33 cellular contexts compared by ENCODE assay signal in the genomic region with DNA sequence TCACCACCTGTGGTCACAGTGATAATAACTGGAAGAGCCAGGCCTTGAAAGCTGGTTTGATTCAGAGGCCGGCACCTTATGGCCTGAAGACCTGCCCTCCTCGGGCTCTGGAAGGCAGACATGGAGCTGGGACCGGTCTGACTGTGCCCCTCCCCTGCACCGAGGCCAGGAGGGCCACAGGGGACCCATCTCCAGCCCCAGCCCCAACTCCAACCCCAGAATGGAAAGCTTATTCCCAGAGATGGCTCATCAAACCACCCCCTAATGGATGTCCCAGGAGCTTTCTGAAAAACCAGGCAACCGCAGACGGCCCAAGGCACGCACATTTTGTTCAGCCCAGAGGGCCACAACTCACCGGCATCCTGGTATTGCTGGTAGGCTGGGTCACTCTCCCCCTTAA.
"Had no signal": no experiment of that assay in that cellular context is flagged by ENCODE, and none has a peak within 500 bp of the region (broad histone marks: within the 10 kb centered on the region; RNA-seq: fewer than 3 reads in every experiment).

No MANE protein-coding gene starts in this region.

- H3K27ac ChIP-seq: adrenal gland, body of pancreas, cardiac muscle cell, esophagus muscularis mucosa, foreskin keratinocyte, heart left ventricle, left lung, lower lobe of right lung, pancreas, psoas muscle, sigmoid colon, stomach, suprapubic skin, tibial artery, upper lobe of right lung had no signal

- DNase-seq: activated CD4-positive, alpha-beta memory T cell treated with anti-CD3 and anti-CD28 coated beads, Interleukin-2, amount 10 ng/mL, durations not matched to agents 7 days and 5 days; activated CD4-positive, alpha-beta T cell treated with anti-CD3 and anti-CD28 coated beads for 1 hour; activated CD4-positive, alpha-beta T cell treated with anti-CD3 and anti-CD28 coated beads, Interleukin-2, amount 10 ng/mL, durations not matched to agents 7 days and 5 days; activated CD8-positive, alpha-beta memory T cell treated with anti-CD3 and anti-CD28 coated beads, Interleukin-2, amount 50 U/mL, for 48 hours; activated effector memory CD4-positive, alpha-beta T cell treated with anti-CD3 and anti-CD28 coated beads, Interleukin-2, amount 50 U/mL, for 16 hours; adrenal gland; body of pancreas; cortex of kidney; foreskin keratinocyte; heart left ventricle; kidney glomerular epithelial cell; left lung; lower lobe of right lung; mesenchymal stem cell; naive thymus-derived CD8-positive, alpha-beta T cell; nucleus accumbens; pancreas; psoas muscle; small intestine; stimulated activated CD4-positive, alpha-beta T cell treated with anti-CD3 and anti-CD28 coated beads, Interleukin-1b, Interleukin-23, amount 100 ng/mL, for 48 hours; stimulated activated CD4-positive, alpha-beta T cell treated with anti-CD3 and anti-CD28 coated beads, Interleukin-4, amount 100 ng/mL, for 4 hours; stimulated activated CD8-positive, alpha-beta memory T cell treated with anti-CD3 and anti-CD28 coated beads, Interleukin-4, amount 100 ng/mL, for 48 hours; stimulated activated naive B cell treated with anti-CD40 and anti-IgM and Interleukin-4, amounts not matched to agents 10 μg/mL and 1 μg/mL and 100 μg/mL, for 72 hours; stomach; T-helper 2 cell; tibial artery; upper lobe of right lung had no signal

- H3K9me3 Mint-ChIP-seq: activated CD4-positive, alpha-beta memory T cell treated with anti-CD3 and anti-CD28 coated beads, Interleukin-2, amount 10 ng/mL, durations not matched to agents 7 days and 5 days; activated CD4-positive, alpha-beta T cell treated with anti-CD3 and anti-CD28 coated beads, Interleukin-2, amount 10 ng/mL, durations not matched to agents 7 days and 5 days; activated naive CD4-positive, alpha-beta T cell treated with anti-CD3 and anti-CD28 coated beads, Interleukin-2, amount 50 U/mL, for 24 hours; naive thymus-derived CD8-positive, alpha-beta T cell; neural crest cell; stimulated activated naive B cell treated with anti-CD40 and anti-IgM and Interleukin-4, amounts not matched to agents 10 μg/mL and 1 μg/mL and 100 μg/mL, for 72 hours had no signal

- H3K4me3 Mint-ChIP-seq: activated CD4-positive, alpha-beta memory T cell treated with anti-CD3 and anti-CD28 coated beads, Interleukin-2, amount 10 ng/mL, durations not matched to agents 7 days and 5 days; activated CD4-positive, alpha-beta T cell treated with anti-CD3 and anti-CD28 coated beads, Interleukin-2, amount 10 ng/mL, durations not matched to agents 7 days and 5 days; activated naive CD4-positive, alpha-beta T cell treated with anti-CD3 and anti-CD28 coated beads, Interleukin-2, amount 50 U/mL, for 24 hours; naive thymus-derived CD8-positive, alpha-beta T cell; neural crest cell; stimulated activated naive B cell treated with anti-CD40 and anti-IgM and Interleukin-4, amounts not matched to agents 10 μg/mL and 1 μg/mL and 100 μg/mL, for 72 hours had no signal

- H3K27me3 Mint-ChIP-seq: activated CD4-positive, alpha-beta memory T cell treated with anti-CD3 and anti-CD28 coated beads, Interleukin-2, amount 10 ng/mL, durations not matched to agents 7 days and 5 days; activated CD4-positive, alpha-beta T cell treated with anti-CD3 and anti-CD28 coated beads, Interleukin-2, amount 10 ng/mL, durations not matched to agents 7 days and 5 days; activated naive CD4-positive, alpha-beta T cell treated with anti-CD3 and anti-CD28 coated beads, Interleukin-2, amount 50 U/mL, for 24 hours; naive thymus-derived CD8-positive, alpha-beta T cell; stimulated activated naive B cell treated with anti-CD40 and anti-IgM and Interleukin-4, amounts not matched to agents 10 μg/mL and 1 μg/mL and 100 μg/mL, for 72 hours had no signal

- H3K4me1 ChIP-seq: adrenal gland, body of pancreas, esophagus muscularis mucosa, foreskin keratinocyte, heart left ventricle, left lung, lower lobe of right lung, pancreas, psoas muscle, sigmoid colon, stomach, suprapubic skin, tibial artery, upper lobe of right lung had no signal

- H3K9me3 ChIP-seq: adrenal gland, body of pancreas, esophagus muscularis mucosa, heart left ventricle, left lung, lower lobe of right lung, pancreas, psoas muscle, sigmoid colon, stomach, suprapubic skin, tibial artery, upper lobe of right lung had no signal

- H3K4me3 ChIP-seq: adrenal gland, body of pancreas, cardiac muscle cell, esophagus muscularis mucosa, heart left ventricle, left lung, lower lobe of right lung, pancreas, psoas muscle, sigmoid colon, stomach, suprapubic skin, tibial artery, upper lobe of right lung had no signal

- H3K27me3 ChIP-seq: adrenal gland, body of pancreas, cardiac muscle cell, esophagus muscularis mucosa, foreskin keratinocyte, heart left ventricle, left lung, pancreas, sigmoid colon, stomach, suprapubic skin, tibial artery, upper lobe of right lung had no signal

- H3K4me1 Mint-ChIP-seq: activated naive CD4-positive, alpha-beta T cell treated with anti-CD3 and anti-CD28 coated beads, Interleukin-2, amount 50 U/mL, for 24 hours; neural crest cell had no signal

- ATAC-seq: body of pancreas; foreskin keratinocyte; heart left ventricle; left lung; lower lobe of right lung; naive thymus-derived CD8-positive, alpha-beta T cell; pancreas; psoas muscle; stimulated activated naive B cell treated with anti-CD40 and anti-IgM and Interleukin-4, amounts not matched to agents 10 μg/mL and 1 μg/mL and 100 μg/mL, for 72 hours; upper lobe of right lung had no signal

- H3K27ac Mint-ChIP-seq: activated CD4-positive, alpha-beta memory T cell treated with anti-CD3 and anti-CD28 coated beads, Interleukin-2, amount 10 ng/mL, durations not matched to agents 7 days and 5 days; activated CD4-positive, alpha-beta T cell treated with anti-CD3 and anti-CD28 coated beads, Interleukin-2, amount 10 ng/mL, durations not matched to agents 7 days and 5 days; activated naive CD4-positive, alpha-beta T cell treated with anti-CD3 and anti-CD28 coated beads, Interleukin-2, amount 50 U/mL, for 24 hours; stimulated activated naive B cell treated with anti-CD40 and anti-IgM and Interleukin-4, amounts not matched to agents 10 μg/mL and 1 μg/mL and 100 μg/mL, for 72 hours had no signal
